In genomic region chr17:40600486-40601046, GRCh38 we compare ENCODE assay signal across 24 cellular contexts. TPM values are rescaled to one million over a fixed set of nuclear protein-coding genes. Genes with fewer than 3 reads are reported as not detected.
A peak's percentile ranks its signal among the peaks of the same experiment; 100 is the strongest.
DNase-seq lines count a peak whose midpoint lies in the region; ATAC-seq, FAIRE-seq and TF ChIP-seq lines count a peak whose summit lies in the region.
"Had no signal": no experiment of that assay in that cellular context is flagged by ENCODE, and none has a peak within 500 bp of the region (broad histone marks: within the 10 kb centered on the region; RNA-seq: fewer than 3 reads in every experiment).

No MANE protein-coding gene starts in this region.

- FAIRE-seq in GM12878 (lab: Jason Lieb, UNC), result no peak
- no peak for FAIRE-seq in small intestine (lab: Jason Lieb, UNC)
- FAIRE-seq: frontal cortex had no signal

- H3K4me2 ChIP-seq in GM12878 (ENCODE audit: control insufficient read depth, insufficient read depth), result no peak overlapping the region
- H3K4me2 ChIP-seq: neural progenitor cell, smooth muscle cell had no signal

- ATAC-seq in GM12878, result no peak
- no peak for ATAC-seq in HG03025 (IDR thresholded peaks at IDR 0.05; ENCODE audit: low FRiP score, unreplicated experiment)
- ATAC-seq: psoas muscle had no signal

- H3K27ac ChIP-seq in GM12878 (ENCODE audit: control insufficient read depth, insufficient read depth) (no peak overlapping the region), small intestine (ENCODE audit: low read depth in 1 of 2, low read length in 1 of 2) (no peak overlapping the region)
- H3K27ac ChIP-seq: brain microvascular endothelial cell, neural progenitor cell, psoas muscle, testis had no signal

- H3K9me3 Mint-ChIP-seq in activated CD4-positive, alpha-beta T cell treated with anti-CD3 and anti-CD28 coated beads, Interleukin-2, amount 10 ng/mL, durations not matched to agents 24 days and 14 days, result peaks cover 5% of the 10 kb centered on the region
- H3K9me3 Mint-ChIP-seq: neural progenitor cell had no signal

- H3K4me3 ChIP-seq in GM12878 (no peak overlapping the region), small intestine (ENCODE audit: low read depth in 1 of 2, low read length in 2 of 2) (no peak overlapping the region), MG63 (no peak overlapping the region)
- H3K4me3 ChIP-seq: neural progenitor cell, Peyer's patch, psoas muscle, smooth muscle cell, testis had no signal

- no peaks in the 10 kb centered on the region for H3K79me2 ChIP-seq in GM12878 (ENCODE audit: control insufficient read depth, insufficient read depth, low read length)

- TF ChIP-seq RAD21 in Ishikawa (IDR thresholded peaks at IDR 0.05; ENCODE audit: low read depth) (no peak), GM12878 (IDR thresholded peaks at IDR 0.05; ENCODE audit: insufficient read depth, low read depth, low read length) (no peak)

- no peak overlapping the region for H3K9ac ChIP-seq in GM12878 (ENCODE audit: control insufficient read depth, insufficient read depth, low read length)
- H3K9ac ChIP-seq: neural progenitor cell had no signal

- intact Hi-C loops in activated CD4-positive, alpha-beta T cell treated with anti-CD3 and anti-CD28 coated beads, Interleukin-2, amount 10 ng/mL, durations not matched to agents 24 days and 14 days (cut with micrococcal nuclease), result loop anchor here (5.0 kb wide), 1 partner anchor 183 kb away; the partner anchor contains the start of gene TOP2A
- intact Hi-C loops in GM12878 (cut with micrococcal nuclease; ENCODE audit: unreplicated experiment), result no loop called here

- DNase-seq in activated CD4-positive, alpha-beta T cell treated with anti-CD3 and anti-CD28 coated beads, Interleukin-2, amount 10 ng/mL, durations not matched to agents 24 days and 14 days, result no peak
- no peak for DNase-seq in activated CD4-positive, alpha-beta T cell treated with anti-CD3 and anti-CD28 coated beads, Interleukin-2, amount 50 U/mL, for 4 hours
- no peak for DNase-seq in GM12878 (ENCODE audit: low read depth, low spot score)
- peak; percentile 70 for DNase-seq in small intestine
- DNase-seq in NCI-H446 treated with DMSO at 0.1 percent for 48 hours (lab: John Stamatoyannopoulos, UW), result no peak
- DNase-seq in MG63, result no peak
- DNase-seq: brain microvascular endothelial cell; dermis blood vessel endothelial cell; DMS153; erythroblast; GF-D8; NCI-H146; Peyer's patch; psoas muscle; stimulated activated CD4-positive, alpha-beta T cell treated with anti-CD3 and anti-CD28 coated beads, Interleukin-4, amount 100 ng/mL, for 4 hours; testis had no signal

- BruUV-seq in GM12878 (replicated peaks; lab: Mats Ljungman, UMichigan), result no TSS peak

- peak overlapping the region; percentile 92 for H3K27ac Mint-ChIP-seq in activated CD4-positive, alpha-beta T cell treated with anti-CD3 and anti-CD28 coated beads, Interleukin-2, amount 10 ng/mL, durations not matched to agents 24 days and 14 days
- H3K27ac Mint-ChIP-seq: neural progenitor cell had no signal

- no peak for TF ChIP-seq POLR2A in GM12878 (IDR thresholded peaks at IDR 0.05; ENCODE audit: low read depth, low read length)

- no peak overlapping the region for H2AFZ ChIP-seq in GM12878 (ENCODE audit: control insufficient read depth, low read depth, low read length)
- H2AFZ ChIP-seq: neural progenitor cell had no signal

- no peaks in the 10 kb centered on the region for H3K27me3 Mint-ChIP-seq in activated CD4-positive, alpha-beta T cell treated with anti-CD3 and anti-CD28 coated beads, Interleukin-2, amount 10 ng/mL, durations not matched to agents 24 days and 14 days

- WGBS in GM12878 (ENCODE audit: insufficient coverage, insufficient replicate concordance, low lambda C conversion rate, missing lambda C conversion rate), result 86% methylated on average over 8 of the region's 8 CpGs
- whole genome bisulfite sequencing in small intestine, 3 donors, result 51 to 75% (median 65%) methylated on average over 8 of the region's 8 CpGs

- H3K27me3 ChIP-seq in GM12878 (replicated peaks in 1 of 2; ENCODE audit: control insufficient read depth in 2 of 2, insufficient read depth in 2 of 2, low read length in 1 of 2), result no peaks in the 10 kb centered on the region
- H3K27me3 ChIP-seq in small intestine (ENCODE audit: control insufficient read depth in 2 of 2, insufficient read depth in 2 of 2, low read length in 2 of 2), result no peaks in the 10 kb centered on the region
- no peaks in the 10 kb centered on the region for H3K27me3 ChIP-seq in MG63
- H3K27me3 ChIP-seq: brain microvascular endothelial cell, neural progenitor cell, Peyer's patch, testis had no signal

- peaks cover 13% of the 10 kb centered on the region for H3K36me3 Mint-ChIP-seq in activated CD4-positive, alpha-beta T cell treated with anti-CD3 and anti-CD28 coated beads, Interleukin-2, amount 10 ng/mL, durations not matched to agents 24 days and 14 days (ENCODE audit: low read depth)
- H3K36me3 Mint-ChIP-seq: neural progenitor cell had no signal

- SMC1A ChIA-PET in GM12878 (lab: Charles Lee; ENCODE audit: uncharacterized antibody, unreplicated experiment), result interaction anchor here (0.7 to 1.5 kb wide), 10 partner anchors 10 to 127 kb away, joined by 3 to 23 read pairs (median 6); no protein-coding TSS in a partner anchor

- no peaks in the 10 kb centered on the region for H3K36me3 ChIP-seq in GM12878 (ENCODE audit: control insufficient read depth in 2 of 2, insufficient read depth in 2 of 2, low read length in 1 of 2)
- no peaks in the 10 kb centered on the region for H3K36me3 ChIP-seq in small intestine (ENCODE audit: control insufficient read depth in 2 of 2, insufficient read depth in 2 of 2, low read length in 2 of 2)
- H3K36me3 ChIP-seq in MG63, result no peaks in the 10 kb centered on the region
- H3K36me3 ChIP-seq: brain microvascular endothelial cell, neural progenitor cell, Peyer's patch had no signal

- TF ChIP-seq EP300 in Ishikawa (IDR thresholded peaks at IDR 0.05; ENCODE audit: borderline replicate concordance) (no peak), GM12878 (IDR thresholded peaks at IDR 0.05; ENCODE audit: borderline replicate concordance in 1 of 2, control insufficient read depth in 1 of 2, low read depth in 2 of 2, low read length in 2 of 2) (no peak)

- H3K4me3 Mint-ChIP-seq in activated CD4-positive, alpha-beta T cell treated with anti-CD3 and anti-CD28 coated beads, Interleukin-2, amount 10 ng/mL, durations not matched to agents 24 days and 14 days, result no peak overlapping the region
- H3K4me3 Mint-ChIP-seq: neural progenitor cell had no signal

- peaks cover 79% of the 10 kb centered on the region for H3K4me1 Mint-ChIP-seq in activated CD4-positive, alpha-beta T cell treated with anti-CD3 and anti-CD28 coated beads, Interleukin-2, amount 10 ng/mL, durations not matched to agents 24 days and 14 days
- H3K4me1 Mint-ChIP-seq: neural progenitor cell had no signal

- H4K20me1 ChIP-seq in GM12878 (ENCODE audit: control insufficient read depth, insufficient read depth), result no peaks in the 10 kb centered on the region

- POLR2A ChIA-PET in GM12878 (lab: Charles Lee), result interaction anchor here (0.6 to 4.4 kb wide), 6 partner anchors 10 to 67 kb away, joined by 3 to 81 read pairs (median 4); partner anchors contain the start of gene CCR7

- CTCF ChIA-PET in GM12878 (lab: Yijun Ruan, JAX), result interaction anchor here (0.7 to 1.5 kb wide), 7 partner anchors 15 to 45 kb away, joined by 3 to 17 read pairs (median 4); no protein-coding TSS in a partner anchor

- no peak for TF ChIP-seq CTCF in GM12878 (IDR thresholded peaks at IDR 0.05 in 2 of 3, conservative IDR thresholded peaks at IDR 0.05 in 1 of 3; ENCODE audit: control insufficient read depth in 2 of 3, extremely low read depth in 1 of 3, insufficient read depth in 1 of 3, low read depth in 3 of 3, low read length in 3 of 3)

- in situ Hi-C loops in GM12878 (cut with MboI), result loop anchor here (5.0 kb wide), 1 partner anchor 38 kb away; no protein-coding TSS in a partner anchor

- RAD21 ChIA-PET in GM12878 (lab: Charles Lee; ENCODE audit: unreplicated experiment), result interaction anchor here (0.6 to 1.5 kb wide), 12 partner anchors 10 to 184 kb away, joined by 3 to 29 read pairs (median 4); no protein-coding TSS in a partner anchor

- H3K9me3 ChIP-seq in GM12878 (replicated peaks; ENCODE audit: control insufficient read depth, insufficient read depth, low read length), result peaks cover 12% of the 10 kb centered on the region
- no peaks in the 10 kb centered on the region for H3K9me3 ChIP-seq in small intestine (ENCODE audit: control insufficient read depth, low read depth)
- H3K9me3 ChIP-seq in MG63, result no peaks in the 10 kb centered on the region
- H3K9me3 ChIP-seq: Peyer's patch, psoas muscle, testis had no signal

- H3K4me1 ChIP-seq in GM12878 (ENCODE audit: control insufficient read depth, insufficient read depth, low read length) (peaks cover 73% of the 10 kb centered on the region), small intestine (ENCODE audit: control insufficient read depth in 2 of 2, insufficient read depth in 1 of 2, low read depth in 1 of 2, low read length in 1 of 2) (peaks cover 0 to 8% of the 10 kb centered on the region in 2 donors)
- H3K4me1 ChIP-seq: neural progenitor cell, psoas muscle, testis had no signal

RNA-seq across cellular contexts. Expression of gene CCR7, which starts 35.3 kb away (rescaled TPM):
- 217 and 220 TPM in 2 replicates for total RNA-seq in activated CD4-positive, alpha-beta T cell treated with anti-CD3 and anti-CD28 coated beads, Interleukin-2, amount 10 ng/mL, durations not matched to agents 24 days and 14 days
- 1,072 and 1,160 TPM in 2 replicates for total RNA-seq in GM12878 (2013; cell fraction: nucleolus; rRNA removed)
- total RNA-seq in GM12878 (2014; rRNA removed) (235 and 242 TPM in 2 replicates), GM12878 (2014; rRNA removed; fragmentation: Illumina TruSeq; extraction: Trizol) (131 and 136 TPM in 2 replicates), GM12878 (2021) (192 and 209 TPM in 2 replicates)
- polyA plus RNA-seq in GM12878 (2011; ENCODE audit: low read depth), result 96.4 TPM
- polyA plus RNA-seq in GM12878 (2011; rRNA removed) (696 and 1,171 TPM in 2 replicates), GM12878 (2014; fragmentation: Illumina TruSeq; extraction: Trizol) (171 and 245 TPM in 2 replicates), GM12878 (2014; fragmentation: Nextera tagmentation; extraction: Ambion mirVana) (100 to 1,000 TPM; 235 to 294 TPM), GM12878 (2014; rRNA removed) (258 and 274 TPM in 2 replicates), GM12878 (2016; fragmentation: Nextera tagmentation; extraction: Ambion mirVana) (100 to 1,000 TPM; 571 to 606 TPM), small intestine (1 to 10 TPM in 1 of 3 donors, not detected in 2; 1.7 TPM)
- 1,486 and 1,699 TPM in 2 replicates for polyA plus RNA-seq in GM12878 (2011; cell fraction: cytosol; rRNA removed)
- polyA plus RNA-seq in GM12878 (2011; cell fraction: nucleus; rRNA removed), result 1,140 and 1,750 TPM in 2 replicates
- 149 and 215 TPM in 2 replicates for polyA plus RNA-seq in GM12878 (2012)
- polyA minus RNA-seq in GM12878 (2011; rRNA and poly(A)+ RNA removed), result 2,298 and 2,348 TPM in 2 replicates
- polyA minus RNA-seq in GM12878 (2011; cell fraction: cytosol; rRNA and poly(A)+ RNA removed), result 332 and 352 TPM in 2 replicates
- 378 and 542 TPM in 2 replicates for polyA minus RNA-seq in GM12878 (2011; cell fraction: nucleus; rRNA and poly(A)+ RNA removed)
- not detected in 2 replicates for total RNA-seq in MG63 (2014; rRNA removed; shearing (Covaris generic); ENCODE audit: low replicate concordance)
- total RNA-seq: A172, frontal cortex, MCF 10A, SK-MEL-5, smooth muscle cell had no signal
- polyA plus RNA-seq: smooth muscle cell had no signal

RNA-seq across cellular contexts. Expression of gene SMARCE1, which starts 47.1 kb away (rescaled TPM):
- total RNA-seq in activated CD4-positive, alpha-beta T cell treated with anti-CD3 and anti-CD28 coated beads, Interleukin-2, amount 10 ng/mL, durations not matched to agents 24 days and 14 days, result 122 and 125 TPM in 2 replicates
- total RNA-seq in GM12878 (2013; cell fraction: nucleolus; rRNA removed), result 209 and 233 TPM in 2 replicates
- total RNA-seq in GM12878 (2014; rRNA removed) (91.5 and 109 TPM in 2 replicates), GM12878 (2014; rRNA removed; fragmentation: Illumina TruSeq; extraction: Trizol) (137 and 141 TPM in 2 replicates), GM12878 (2021) (114 and 123 TPM in 2 replicates)
- polyA plus RNA-seq in GM12878 (2011; ENCODE audit: low read depth), result 58.9 TPM
- polyA plus RNA-seq in GM12878 (2011; rRNA removed) (87.9 and 109 TPM in 2 replicates), GM12878 (2014; fragmentation: Illumina TruSeq; extraction: Trizol) (171 and 201 TPM in 2 replicates), GM12878 (2014; fragmentation: Nextera tagmentation; extraction: Ambion mirVana) (100 to 1,000 TPM; 124 to 145 TPM), GM12878 (2014; rRNA removed) (92.9 and 95.7 TPM in 2 replicates), GM12878 (2016; fragmentation: Nextera tagmentation; extraction: Ambion mirVana) (100 to 1,000 TPM; 184 to 191 TPM), small intestine (10 to 100 TPM; 75.4 to 94.8 (median 76.1) TPM)
- 35.1 and 38.7 TPM in 2 replicates for polyA plus RNA-seq in GM12878 (2011; cell fraction: cytosol; rRNA removed)
- polyA plus RNA-seq in GM12878 (2011; cell fraction: nucleus; rRNA removed), result 55.5 and 60.3 TPM in 2 replicates
- 72.6 and 83.4 TPM in 2 replicates for polyA plus RNA-seq in GM12878 (2012)
- polyA minus RNA-seq in GM12878 (2011; rRNA and poly(A)+ RNA removed), result 44.1 and 64.2 TPM in 2 replicates
- polyA minus RNA-seq in GM12878 (2011; cell fraction: cytosol; rRNA and poly(A)+ RNA removed), result 21.4 and 21.6 TPM in 2 replicates
- polyA minus RNA-seq in GM12878 (2011; cell fraction: nucleus; rRNA and poly(A)+ RNA removed), result 84.5 and 113 TPM in 2 replicates
- 57.9 and 83.9 TPM in 2 replicates for total RNA-seq in MG63 (2014; rRNA removed; shearing (Covaris generic); ENCODE audit: low replicate concordance)

Comparison
In these comparisons a context has a peak if more than half of its experiments do, and no peak if none do; other contexts are left out.
1. RNA of gene CCR7, which starts 35.3 kb away (total RNA-seq): 217 to 220 TPM in activated CD4-positive, alpha-beta T cell treated with anti-CD3 and anti-CD28 coated beads, Interleukin-2, amount 10 ng/mL, durations not matched to agents 24 days and 14 days and 131 to 1,160 TPM in GM12878; not detected in MG63; every median in the first group is over 100 times any median in the second.